ENCODE assay signal across 1 cellular context in the genomic region with DNA sequence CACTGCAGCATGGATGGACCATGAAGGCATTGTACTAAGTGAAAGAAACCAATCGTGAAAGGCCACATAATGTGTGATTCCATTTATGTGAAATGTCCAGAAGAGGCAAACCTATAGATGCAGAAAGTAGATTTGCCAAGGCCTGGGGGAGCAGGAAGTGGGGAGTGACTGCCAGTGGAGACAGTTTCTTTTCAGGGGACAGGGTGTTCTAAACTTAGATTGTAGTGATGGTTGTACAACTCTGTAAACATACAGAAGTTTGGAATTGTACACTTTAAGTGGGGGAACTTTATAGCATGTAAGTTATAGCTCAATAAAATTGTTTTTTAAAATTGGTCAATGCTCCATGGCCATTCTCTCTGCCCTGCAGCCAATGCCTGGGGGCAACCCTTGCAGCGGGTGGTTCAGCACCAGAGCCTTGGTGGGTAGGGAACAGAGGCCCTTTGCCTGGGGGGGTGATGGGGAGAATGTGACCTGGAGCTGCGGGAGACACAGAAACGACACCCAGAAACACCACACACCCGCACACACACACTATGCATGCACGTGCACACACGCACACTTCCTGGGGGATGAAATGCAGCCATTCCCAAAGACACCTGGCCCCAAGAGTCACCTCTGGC.
TF ChIP-seq lines count a peak whose summit lies in the region.

No MANE protein-coding gene starts in this region.

TF ChIP-seq in K562, 482 proteins besides CTCF, POLR2A, EP300 and RAD21 (continued from another document):
- no peak for TF ChIP-seq PATZ1 (CRISPR knock-in tag; IDR thresholded peaks at IDR 0.05; ENCODE audit: borderline replicate concordance)
- no peak for TF ChIP-seq TSHZ1 (CRISPR knock-in tag; IDR thresholded peaks at IDR 0.05)
- no peak for TF ChIP-seq CBX3 (IDR thresholded peaks at IDR 0.05; ENCODE audit: borderline replicate concordance in 1 of 2, low read length in 2 of 2)
- no peak for TF ChIP-seq TBL1XR1 (IDR thresholded peaks at IDR 0.05; ENCODE audit: low read length in 2 of 2)
- no peak for TF ChIP-seq PTRF (tag; IDR thresholded peaks at IDR 0.05)
- no peak for TF ChIP-seq PPARD (CRISPR knock-in tag; IDR thresholded peaks at IDR 0.05)
- no peak for TF ChIP-seq GATAD2B (IDR thresholded peaks at IDR 0.05; ENCODE audit: borderline replicate concordance)
- TF ChIP-seq CBX1 (IDR thresholded peaks at IDR 0.05; ENCODE audit: low read depth): no peak
- TF ChIP-seq ZNF740 (CRISPR knock-in tag; IDR thresholded peaks at IDR 0.05): peak; percentile 25; the same call in 1 of the 2 replicates
- no peak for TF ChIP-seq ZNF740 (tag; IDR thresholded peaks at IDR 0.05)
- no peak for TF ChIP-seq FOXA3 (CRISPR knock-in tag; conservative IDR thresholded peaks at IDR 0.05 in 1 of 2, IDR thresholded peaks at IDR 0.05 in 1 of 2)
- TF ChIP-seq BHLHE40 (IDR thresholded peaks at IDR 0.05; ENCODE audit: low read length): 0 out of 2 replicates have a peak, but pooled peaks have one; percentile 29
- no peak for TF ChIP-seq IRF2 (CRISPR knock-in tag; IDR thresholded peaks at IDR 0.05)
- no peak for TF ChIP-seq ELF4 (CRISPR knock-in tag; IDR thresholded peaks at IDR 0.05)
- no peak for TF ChIP-seq ZNF77 (CRISPR knock-in tag; IDR thresholded peaks at IDR 0.05)
- no peak for TF ChIP-seq POLR2H (tag; IDR thresholded peaks at IDR 0.05; ENCODE audit: low read depth)
- TF ChIP-seq, protein P1, sequence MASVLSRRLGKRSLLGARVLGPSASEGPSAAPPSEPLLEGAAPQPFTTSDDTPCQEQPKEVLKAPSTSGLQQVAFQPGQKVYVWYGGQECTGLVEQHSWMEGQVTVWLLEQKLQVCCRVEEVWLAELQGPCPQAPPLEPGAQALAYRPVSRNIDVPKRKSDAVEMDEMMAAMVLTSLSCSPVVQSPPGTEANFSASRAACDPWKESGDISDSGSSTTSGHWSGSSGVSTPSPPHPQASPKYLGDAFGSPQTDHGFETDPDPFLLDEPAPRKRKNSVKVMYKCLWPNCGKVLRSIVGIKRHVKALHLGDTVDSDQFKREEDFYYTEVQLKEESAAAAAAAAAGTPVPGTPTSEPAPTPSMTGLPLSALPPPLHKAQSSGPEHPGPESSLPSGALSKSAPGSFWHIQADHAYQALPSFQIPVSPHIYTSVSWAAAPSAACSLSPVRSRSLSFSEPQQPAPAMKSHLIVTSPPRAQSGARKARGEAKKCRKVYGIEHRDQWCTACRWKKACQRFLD (CRISPR knock-in tag; IDR thresholded peaks at IDR 0.05): peak; percentile 10; the same call in 1 of the 2 replicates
- peak; percentile 41; the same call in 1 of the 2 replicates for TF ChIP-seq POLR2G (IDR thresholded peaks at IDR 0.05; ENCODE audit: low read depth, low read length)
- 0 out of 2 replicates have a peak, but pooled peaks have one; percentile 9 for TF ChIP-seq SMAD4 (CRISPR knock-in tag; conservative IDR thresholded peaks at IDR 0.05)
- no peak for TF ChIP-seq FOXM1 (IDR thresholded peaks at IDR 0.05; ENCODE audit: low read depth)
- no peak for TF ChIP-seq FOXM1 (CRISPR knock-in tag; IDR thresholded peaks at IDR 0.05; ENCODE audit: low read depth)
- TF ChIP-seq SPI1 (IDR thresholded peaks at IDR 0.05; ENCODE audit: borderline replicate concordance, low read depth, low read length): no peak
- TF ChIP-seq NCOA4 (IDR thresholded peaks at IDR 0.05; ENCODE audit: partially characterized antibody): no peak
- no peak for TF ChIP-seq ZBTB34 (CRISPR knock-in tag; IDR thresholded peaks at IDR 0.05)
- TF ChIP-seq, protein P2, sequence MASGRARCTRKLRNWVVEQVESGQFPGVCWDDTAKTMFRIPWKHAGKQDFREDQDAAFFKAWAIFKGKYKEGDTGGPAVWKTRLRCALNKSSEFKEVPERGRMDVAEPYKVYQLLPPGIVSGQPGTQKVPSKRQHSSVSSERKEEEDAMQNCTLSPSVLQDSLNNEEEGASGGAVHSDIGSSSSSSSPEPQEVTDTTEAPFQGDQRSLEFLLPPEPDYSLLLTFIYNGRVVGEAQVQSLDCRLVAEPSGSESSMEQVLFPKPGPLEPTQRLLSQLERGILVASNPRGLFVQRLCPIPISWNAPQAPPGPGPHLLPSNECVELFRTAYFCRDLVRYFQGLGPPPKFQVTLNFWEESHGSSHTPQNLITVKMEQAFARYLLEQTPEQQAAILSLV (tag; IDR thresholded peaks at IDR 0.05): no peak
- TF ChIP-seq ZFP30 (CRISPR knock-in tag; IDR thresholded peaks at IDR 0.05; ENCODE audit: borderline replicate concordance): no peak
- TF ChIP-seq HDAC8 (tag; IDR thresholded peaks at IDR 0.05): no peak
- TF ChIP-seq ZNF586 (CRISPR knock-in tag; conservative IDR thresholded peaks at IDR 0.05): no peak
- TF ChIP-seq, protein P3, sequence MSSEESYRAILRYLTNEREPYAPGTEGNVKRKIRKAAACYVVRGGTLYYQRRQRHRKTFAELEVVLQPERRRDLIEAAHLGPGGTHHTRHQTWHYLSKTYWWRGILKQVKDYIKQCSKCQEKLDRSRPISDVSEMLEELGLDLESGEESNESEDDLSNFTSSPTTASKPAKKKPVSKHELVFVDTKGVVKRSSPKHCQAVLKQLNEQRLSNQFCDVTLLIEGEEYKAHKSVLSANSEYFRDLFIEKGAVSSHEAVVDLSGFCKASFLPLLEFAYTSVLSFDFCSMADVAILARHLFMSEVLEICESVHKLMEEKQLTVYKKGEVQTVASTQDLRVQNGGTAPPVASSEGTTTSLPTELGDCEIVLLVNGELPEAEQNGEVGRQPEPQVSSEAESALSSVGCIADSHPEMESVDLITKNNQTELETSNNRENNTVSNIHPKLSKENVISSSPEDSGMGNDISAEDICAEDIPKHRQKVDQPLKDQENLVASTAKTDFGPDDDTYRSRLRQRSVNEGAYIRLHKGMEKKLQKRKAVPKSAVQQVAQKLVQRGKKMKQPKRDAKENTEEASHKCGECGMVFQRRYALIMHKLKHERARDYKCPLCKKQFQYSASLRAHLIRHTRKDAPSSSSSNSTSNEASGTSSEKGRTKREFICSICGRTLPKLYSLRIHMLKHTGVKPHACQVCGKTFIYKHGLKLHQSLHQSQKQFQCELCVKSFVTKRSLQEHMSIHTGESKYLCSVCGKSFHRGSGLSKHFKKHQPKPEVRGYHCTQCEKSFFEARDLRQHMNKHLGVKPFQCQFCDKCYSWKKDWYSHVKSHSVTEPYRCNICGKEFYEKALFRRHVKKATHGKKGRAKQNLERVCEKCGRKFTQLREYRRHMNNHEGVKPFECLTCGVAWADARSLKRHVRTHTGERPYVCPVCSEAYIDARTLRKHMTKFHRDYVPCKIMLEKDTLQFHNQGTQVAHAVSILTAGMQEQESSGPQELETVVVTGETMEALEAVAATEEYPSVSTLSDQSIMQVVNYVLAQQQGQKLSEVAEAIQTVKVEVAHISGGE (CRISPR knock-in tag; IDR thresholded peaks at IDR 0.05): no peak
- TF ChIP-seq, protein P4, sequence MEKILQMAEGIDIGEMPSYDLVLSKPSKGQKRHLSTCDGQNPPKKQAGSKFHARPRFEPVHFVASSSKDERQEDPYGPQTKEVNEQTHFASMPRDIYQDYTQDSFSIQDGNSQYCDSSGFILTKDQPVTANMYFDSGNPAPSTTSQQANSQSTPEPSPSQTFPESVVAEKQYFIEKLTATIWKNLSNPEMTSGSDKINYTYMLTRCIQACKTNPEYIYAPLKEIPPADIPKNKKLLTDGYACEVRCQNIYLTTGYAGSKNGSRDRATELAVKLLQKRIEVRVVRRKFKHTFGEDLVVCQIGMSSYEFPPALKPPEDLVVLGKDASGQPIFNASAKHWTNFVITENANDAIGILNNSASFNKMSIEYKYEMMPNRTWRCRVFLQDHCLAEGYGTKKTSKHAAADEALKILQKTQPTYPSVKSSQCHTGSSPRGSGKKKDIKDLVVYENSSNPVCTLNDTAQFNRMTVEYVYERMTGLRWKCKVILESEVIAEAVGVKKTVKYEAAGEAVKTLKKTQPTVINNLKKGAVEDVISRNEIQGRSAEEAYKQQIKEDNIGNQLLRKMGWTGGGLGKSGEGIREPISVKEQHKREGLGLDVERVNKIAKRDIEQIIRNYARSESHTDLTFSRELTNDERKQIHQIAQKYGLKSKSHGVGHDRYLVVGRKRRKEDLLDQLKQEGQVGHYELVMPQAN (IDR thresholded peaks at IDR 0.05; ENCODE audit: borderline replicate concordance): no peak
